ENCODE assay signal across 18 cellular contexts in genomic region chr2:235844561-235844960, GRCh38.
DNase-seq lines count a peak whose midpoint lies in the region; ATAC-seq, FAIRE-seq and TF ChIP-seq lines count a peak whose summit lies in the region.
"Had no signal": no experiment of that assay in that cellular context is flagged by ENCODE, and none has a peak within 500 bp of the region (broad histone marks: within the 10 kb centered on the region; RNA-seq: fewer than 3 reads in every experiment).

No MANE protein-coding gene starts in this region.

- H2BK15ac ChIP-seq in H1 (ENCODE audit: low read length) = no peak overlapping the region

- H3K4me2 ChIP-seq in H1 (ENCODE audit: insufficient read depth in 1 of 2, low read depth in 2 of 2, low read length in 2 of 2) (no peak overlapping the region), trophoblast cell (ENCODE audit: low read length) (no peak overlapping the region)

- FAIRE-seq in H1 (lab: Jason Lieb, UNC) = no peak
- FAIRE-seq: A204.1, D721Med, G401.6, GM12891, H54 had no signal

- TF ChIP-seq POLR2A in H1 (IDR thresholded peaks at IDR 0.05; ENCODE audit: control extremely low read depth in 1 of 2, low read depth in 2 of 2, low read length in 2 of 2) (no peak), spleen (IDR thresholded peaks at IDR 0.05) (no peak)

- no peak for TF ChIP-seq EP300 in H1 (IDR thresholded peaks at IDR 0.05; ENCODE audit: borderline replicate concordance in 1 of 2, low read depth in 2 of 2, low read length in 2 of 2)

- H3K79me2 ChIP-seq in H1 (ENCODE audit: control insufficient read depth in 1 of 2, insufficient read depth in 2 of 2, low read length in 2 of 2) (no peaks in the 10 kb centered on the region), trophoblast cell (ENCODE audit: control insufficient read depth, insufficient read depth, low read length, poor library complexity) (no peaks in the 10 kb centered on the region)

- no peak overlapping the region for H4K5ac ChIP-seq in H1 (ENCODE audit: insufficient read length, low read depth, low read length)

- H2BK5ac ChIP-seq in H1 (ENCODE audit: low read depth, low read length) (no peak overlapping the region), trophoblast cell (ENCODE audit: low read depth, low read length, poor library complexity) (no peak overlapping the region)

- H3K79me1 ChIP-seq in H1 (ENCODE audit: low read depth, low read length) (no peaks in the 10 kb centered on the region), trophoblast cell (ENCODE audit: low read length) (no peaks in the 10 kb centered on the region)

- H3K27ac ChIP-seq in H1 (ENCODE audit: low read depth, low read length) (no peak overlapping the region), spleen (no peak overlapping the region), trophoblast cell (ENCODE audit: low read depth, low read length) (no peak overlapping the region)
- H3K27ac ChIP-seq: GM23248 had no signal

- no peak overlapping the region for H3K14ac ChIP-seq in H1 (ENCODE audit: insufficient read length)
- no peak overlapping the region for H3K14ac ChIP-seq in trophoblast cell (ENCODE audit: low read length)

- H4K20me1 ChIP-seq in H1 (replicated peaks in 1 of 2; ENCODE audit: control insufficient read depth in 1 of 2, insufficient read depth in 2 of 2, low read length in 2 of 2) = peaks cover 0 to 2% of the 10 kb centered on the region in 2 experiments

- H3K18ac ChIP-seq in H1 (ENCODE audit: extremely low read depth, low read length) (no peak overlapping the region), trophoblast cell (ENCODE audit: low read length) (no peak overlapping the region)

- H2BK12ac ChIP-seq in H1 (ENCODE audit: low read depth, low read length) (no peak overlapping the region; the same call in 1 of the 2 replicates), trophoblast cell (ENCODE audit: low read length) (no peak overlapping the region)

- no peak overlapping the region for H4K12ac ChIP-seq in trophoblast cell (ENCODE audit: low read depth, low read length)

- H3K23ac ChIP-seq in H1 (ENCODE audit: insufficient read length) = no peak overlapping the region
- H3K23ac ChIP-seq in trophoblast cell (ENCODE audit: low read length) = no peak overlapping the region

- no peaks in the 10 kb centered on the region for H3K36me3 Mint-ChIP-seq in WTC11
- H3K36me3 Mint-ChIP-seq in T-helper 2 cell treated with Interferon-gamma antibody and Interleukin-4, amounts not matched to agents 5 μg/mL and 100 μg/mL, for 36 hours (ENCODE audit: low read depth) = no peaks in the 10 kb centered on the region
- H3K36me3 Mint-ChIP-seq: CD4-positive, CD25-positive, alpha-beta regulatory T cell had no signal

- TF ChIP-seq CTCF in WTC11 (IDR thresholded peaks at IDR 0.05) (no peak), H1 (IDR thresholded peaks at IDR 0.05; ENCODE audit: control extremely low read depth in 1 of 3, insufficient read depth in 1 of 3, low read depth in 1 of 3, low read length in 3 of 3) (no peak), spleen (IDR thresholded peaks at IDR 0.05 in 8 of 11, conservative IDR thresholded peaks at IDR 0.05 in 3 of 11) (no peak)

- no peak for DNase-seq in WTC11 (ENCODE audit: low spot score)
- DNase-seq in H1 (ENCODE audit: low read depth in 1 of 2, low spot score in 2 of 2) = no peak
- peak; percentile 84 for DNase-seq in mesenteric fat pad (ENCODE audit: low spot score)
- peak; percentile 51 for DNase-seq in spleen
- no peak for DNase-seq in trophoblast cell
- DNase-seq in GM19238 (ENCODE audit: insufficient read length, low spot score) = no peak
- DNase-seq in T-helper 2 cell treated with Interferon-gamma antibody and Interleukin-4, amounts not matched to agents 5 μg/mL and 100 μg/mL, for 36 hours (ENCODE audit: low spot score) = no peak
- DNase-seq: ACHN; BE2C; C1 segment of cervical spinal cord; Caco-2; CD4-positive, CD25-positive, alpha-beta regulatory T cell; GM23248 had no signal

- POLR2A ChIA-PET in WTC11 (lab: Charles Lee) = no interaction called here
- POLR2A ChIA-PET in H1 (lab: Charles Lee; ENCODE audit: partially characterized antibody) = no interaction called here

- no peaks in the 10 kb centered on the region for H3K9me3 Mint-ChIP-seq in WTC11
- H3K9me3 Mint-ChIP-seq in T-helper 2 cell treated with Interferon-gamma antibody and Interleukin-4, amounts not matched to agents 5 μg/mL and 100 μg/mL, for 36 hours = no peaks in the 10 kb centered on the region

- H3K56ac ChIP-seq in H1 (replicated peaks; ENCODE audit: insufficient read length, low read depth, low read length) = no peak overlapping the region

- CTCF ChIA-PET in WTC11 (lab: Charles Lee) = no interaction called here
- CTCF ChIA-PET in H1 (lab: Charles Lee; ENCODE audit: partially characterized antibody) = interaction anchor here (0.5 to 1.7 kb wide), 4 partner anchors 9 to 65 kb away, joined by 3 read pairs; no protein-coding TSS in a partner anchor

- H3K36me3 ChIP-seq in H1 (ENCODE audit: control insufficient read depth in 2 of 4, insufficient read depth in 4 of 4, low read length in 3 of 4) = no peaks in the 10 kb centered on the region
- H3K36me3 ChIP-seq in spleen = no peaks in the 10 kb centered on the region
- no peaks in the 10 kb centered on the region for H3K36me3 ChIP-seq in trophoblast cell (ENCODE audit: control insufficient read depth in 1 of 2, insufficient read depth in 2 of 2, low read length in 2 of 2)
- H3K36me3 ChIP-seq: BE2C had no signal

- H3K4me3 ChIP-seq in H1 (ENCODE audit: extremely low read depth in 1 of 4, insufficient read depth in 2 of 4, low read depth in 3 of 4, low read length in 4 of 4) (no peak overlapping the region), spleen (no peak overlapping the region), trophoblast cell (ENCODE audit: low read depth, low read length) (no peak overlapping the region)
- H3K4me3 ChIP-seq: GM23248 had no signal

- H3K4me1 ChIP-seq in H1 (replicated peaks in 1 of 4; ENCODE audit: control insufficient read depth in 3 of 4, insufficient read depth in 4 of 4, low read length in 3 of 4) = peaks cover 0 to 7% (median under 1%) of the 10 kb centered on the region in 4 experiments; a peak in 3 of 7 replicates
- H3K4me1 ChIP-seq in spleen = no peaks in the 10 kb centered on the region
- no peaks in the 10 kb centered on the region for H3K4me1 ChIP-seq in trophoblast cell (ENCODE audit: control insufficient read depth in 1 of 2, insufficient read depth in 2 of 2, low read length in 2 of 2)
- H3K4me1 ChIP-seq: BE2C, Caco-2 had no signal

- H3K27me3 Mint-ChIP-seq in WTC11 (ENCODE audit: low read depth) = no peaks in the 10 kb centered on the region
- H3K27me3 Mint-ChIP-seq in T-helper 2 cell treated with Interferon-gamma antibody and Interleukin-4, amounts not matched to agents 5 μg/mL and 100 μg/mL, for 36 hours (ENCODE audit: low read depth) = no peaks in the 10 kb centered on the region
- H3K27me3 Mint-ChIP-seq: CD4-positive, CD25-positive, alpha-beta regulatory T cell had no signal

- H3K9ac ChIP-seq in H1 (replicated peaks in 1 of 4; ENCODE audit: extremely low read depth in 1 of 4, low read depth in 3 of 4, low read length in 3 of 4) = no peak overlapping the region
- no peak overlapping the region for H3K9ac ChIP-seq in trophoblast cell (ENCODE audit: low read length)
- H3K9ac ChIP-seq: GM23248 had no signal

- H3K27me3 ChIP-seq in H1 (replicated peaks in 1 of 4; ENCODE audit: control insufficient read depth in 3 of 4, extremely low read depth in 1 of 4, insufficient read depth in 3 of 4, low read length in 3 of 4) = no peaks in the 10 kb centered on the region
- no peaks in the 10 kb centered on the region for H3K27me3 ChIP-seq in spleen (replicated peaks in 1 of 7)
- no peaks in the 10 kb centered on the region for H3K27me3 ChIP-seq in trophoblast cell (ENCODE audit: insufficient read depth, low read length)
- H3K27me3 ChIP-seq: BE2C had no signal

- TF ChIP-seq RAD21 in H1 (IDR thresholded peaks at IDR 0.05 in 1 of 2, conservative IDR thresholded peaks at IDR 0.05 in 1 of 2; ENCODE audit: low read depth in 2 of 2, low read length in 2 of 2) = no peak

- H3K23me2 ChIP-seq in H1 (ENCODE audit: low read depth, low read length) = no peaks in the 10 kb centered on the region

- WGBS in H1 (ENCODE audit: extremely low coverage in 1 of 2, insufficient coverage in 1 of 2, insufficient read length in 1 of 2, insufficient replicate concordance in 2 of 2, low coverage in 1 of 2, low lambda C conversion rate in 2 of 2, missing lambda C conversion rate in 1 of 2), 2 experiments = 86% methylated on average over 8 of the region's 8 CpGs; no CpG with 5 or more reads in 1 of the 2 experiments
- 84 to 92% (median 87%) methylated on average over 8 of the region's 8 CpGs for WGBS in spleen, 5 donors
- WGBS in trophoblast cell (ENCODE audit: extremely low coverage, insufficient coverage, insufficient read length) = no CpG with 5 or more reads among the region's 8 CpGs

- intact Hi-C loops in spleen (cut with DNase I; ENCODE audit: low total_unique reads) = no loop called here

- H3K4me1 Mint-ChIP-seq in WTC11 = peaks cover 18% of the 10 kb centered on the region
- no peaks in the 10 kb centered on the region for H3K4me1 Mint-ChIP-seq in T-helper 2 cell treated with Interferon-gamma antibody and Interleukin-4, amounts not matched to agents 5 μg/mL and 100 μg/mL, for 36 hours (ENCODE audit: low read depth)
- H3K4me1 Mint-ChIP-seq: CD4-positive, CD25-positive, alpha-beta regulatory T cell had no signal

- H2BK20ac ChIP-seq in H1 (ENCODE audit: low read length) = no peak overlapping the region

- no peak overlapping the region for H2AK5ac ChIP-seq in H1 (ENCODE audit: low read depth, low read length)
- no peak overlapping the region for H2AK5ac ChIP-seq in trophoblast cell (ENCODE audit: low read length)

- H4K91ac ChIP-seq in H1 (replicated peaks; ENCODE audit: insufficient read length, low read length) (peak overlapping the region; percentile 30), trophoblast cell (ENCODE audit: low read depth, low read length) (no peak overlapping the region)

- no peaks in the 10 kb centered on the region for H3K9me3 ChIP-seq in H1 (ENCODE audit: insufficient read depth in 2 of 2, low read depth in 1 of 2, low read length in 1 of 2)
- no peaks in the 10 kb centered on the region for H3K9me3 ChIP-seq in spleen
- H3K9me3 ChIP-seq in trophoblast cell (ENCODE audit: insufficient read depth, low read depth, low read length) = no peaks in the 10 kb centered on the region
- H3K9me3 ChIP-seq: BE2C, Caco-2 had no signal

- peak overlapping the region; percentile 32; the same call in 1 of the 2 replicates for H3K27ac Mint-ChIP-seq in WTC11
- H3K27ac Mint-ChIP-seq in T-helper 2 cell treated with Interferon-gamma antibody and Interleukin-4, amounts not matched to agents 5 μg/mL and 100 μg/mL, for 36 hours = no peak overlapping the region
- H3K27ac Mint-ChIP-seq: CD4-positive, CD25-positive, alpha-beta regulatory T cell had no signal

- no peak overlapping the region for H2BK120ac ChIP-seq in H1 (replicated peaks; ENCODE audit: low read depth, low read length)
- no peak overlapping the region for H2BK120ac ChIP-seq in trophoblast cell (ENCODE audit: insufficient read depth, low read length, poor library complexity)

- H4K8ac ChIP-seq in H1 (ENCODE audit: extremely low read depth, insufficient read depth, low read length) (no peak overlapping the region), trophoblast cell (ENCODE audit: low read depth, low read length) (no peak overlapping the region)

- no peak overlapping the region for H3K4ac ChIP-seq in H1 (replicated peaks; ENCODE audit: insufficient read length, low read depth, low read length)
- no peak overlapping the region for H3K4ac ChIP-seq in trophoblast cell (ENCODE audit: low read depth, low read length)

- ATAC-seq in WTC11 = no peak

- H2AFZ ChIP-seq in H1 (ENCODE audit: low read length) (no peak overlapping the region), trophoblast cell (ENCODE audit: insufficient read depth, low read length, poor library complexity) (no peak overlapping the region)
- H2AFZ ChIP-seq: GM23248 had no signal

- H3K4me3 Mint-ChIP-seq in WTC11 = no peak overlapping the region
- H3K4me3 Mint-ChIP-seq in T-helper 2 cell treated with Interferon-gamma antibody and Interleukin-4, amounts not matched to agents 5 μg/mL and 100 μg/mL, for 36 hours = no peak overlapping the region
- H3K4me3 Mint-ChIP-seq: CD4-positive, CD25-positive, alpha-beta regulatory T cell had no signal

Comparison
In these comparisons a context has a peak if more than half of its experiments do, and no peak if none do; other contexts are left out.
1. DNase-seq: peak in mesenteric fat pad (single experiment) and spleen (single experiment); none in WTC11 (single experiment), H1 (0 of 2), trophoblast cell (0 of 2), GM19238 (single experiment) and T-helper 2 cell treated with Interferon-gamma antibody and Interleukin-4, amounts not matched to agents 5 μg/mL and 100 μg/mL, for 36 hours (single experiment).